In the genomic region with DNA sequence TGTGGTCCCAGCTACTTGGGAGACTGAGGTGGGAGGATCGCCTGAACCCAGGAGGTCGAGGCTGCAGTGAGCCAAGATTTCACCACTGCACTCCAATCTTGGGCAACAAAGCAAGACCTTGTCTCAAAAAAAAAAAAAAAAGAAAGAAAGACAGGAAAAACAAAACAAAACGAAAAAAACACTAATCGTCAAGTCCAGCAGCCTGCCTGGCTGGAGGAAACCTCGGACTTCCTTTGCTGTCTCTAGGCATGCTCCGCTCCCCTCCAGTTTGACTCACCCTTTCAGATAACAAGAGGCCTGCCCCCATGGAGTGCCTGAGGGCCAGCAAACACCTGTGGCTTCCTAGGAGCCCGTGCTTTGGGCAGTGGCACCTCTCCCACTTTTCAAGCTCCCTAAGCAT, we compare ENCODE assay signal across 13 cellular contexts. TPM values are rescaled to one million over a fixed set of nuclear protein-coding genes. Genes with fewer than 3 reads are reported as not detected.
DNase-seq lines count a peak whose midpoint lies in the region; ATAC-seq and TF ChIP-seq lines count a peak whose summit lies in the region.
"Had no signal": no experiment of that assay in that cellular context is flagged by ENCODE, and none has a peak within 500 bp of the region (broad histone marks: within the 10 kb centered on the region; RNA-seq: fewer than 3 reads in every experiment).

No MANE protein-coding gene starts in this region.

- H3K27ac Mint-ChIP-seq in WTC11: no peak overlapping the region

- H3K36me3 Mint-ChIP-seq in WTC11: no peaks in the 10 kb centered on the region

- no peaks in the 10 kb centered on the region for H3K9me3 Mint-ChIP-seq in WTC11

- H3K4me3 Mint-ChIP-seq in WTC11: no peak overlapping the region

- TF ChIP-seq POLR2A in testis (IDR thresholded peaks at IDR 0.05): no peak

- no peak overlapping the region for H3K4me3 ChIP-seq in BLaER1
- H3K4me3 ChIP-seq in left lung: no peak overlapping the region
- no peak overlapping the region for H3K4me3 ChIP-seq in testis

- H3K9me3 ChIP-seq in BLaER1: no peaks in the 10 kb centered on the region
- no peaks in the 10 kb centered on the region for H3K9me3 ChIP-seq in left lung
- H3K9me3 ChIP-seq in testis: no peaks in the 10 kb centered on the region

- H3K27ac ChIP-seq in BLaER1: no peak overlapping the region
- H3K27ac ChIP-seq in left lung: peak overlapping the region; percentile 39 to 50
- no peak overlapping the region for H3K27ac ChIP-seq in testis

- CTCF ChIA-PET in WTC11 (lab: Charles Lee): interaction anchor here (0.7 to 1.2 kb wide), 2 partner anchors 59 to 71 kb away, joined by 3 to 4 read pairs; no protein-coding TSS in a partner anchor

- TF ChIP-seq CTCF in left lung (IDR thresholded peaks at IDR 0.05) (no peak), testis (IDR thresholded peaks at IDR 0.05) (no peak), WTC11 (IDR thresholded peaks at IDR 0.05) (no peak)

- POLR2A ChIA-PET in WTC11 (lab: Charles Lee): no interaction called here

- peak overlapping the region; percentile 50 for H3K4me2 ChIP-seq in BLaER1

- H3K4me1 Mint-ChIP-seq in WTC11: 0 out of 2 replicates have a peak, but pooled peaks cover 3% of the 10 kb centered on the region

- intact Hi-C loops in left lung (cut with DNase I) (no loop called here), testis (cut with DNase I; ENCODE audit: low total_unique reads) (no loop called here)

- DNase-seq in LoVo (ENCODE audit: low spot score): peak; percentile 71
- peak; percentile 65 for DNase-seq in astrocyte of the hippocampus (ENCODE audit: low read depth, low spot score)
- DNase-seq in left lung: peak; percentile 77 to 82
- no peak for DNase-seq in testis
- no peak for DNase-seq in left lobe of liver (ENCODE audit: low spot score)
- DNase-seq in DMS 273 (lab: John Stamatoyannopoulos, UW; ENCODE audit: unreplicated experiment): no peak
- DNase-seq in WTC11 (ENCODE audit: low spot score): no peak
- DNase-seq: activated naive CD4-positive, alpha-beta T cell; glutamatergic neuron; NCI-H524; substantia nigra had no signal

- no peaks in the 10 kb centered on the region for H3K27me3 ChIP-seq in BLaER1
- no peaks in the 10 kb centered on the region for H3K27me3 ChIP-seq in left lung
- H3K27me3 ChIP-seq in testis: no peaks in the 10 kb centered on the region

- no peaks in the 10 kb centered on the region; the same call in 1 of the 2 replicates for H3K27me3 Mint-ChIP-seq in WTC11 (ENCODE audit: low read depth)

- peak; percentile 77 for ATAC-seq in left lung
- no peak for ATAC-seq in left lobe of liver
- ATAC-seq in WTC11: no peak; the same call in 1 of the 2 replicates
- ATAC-seq: SK-N-SH treated with all-trans-retinoic acid at 6 μM for 48 hours had no signal

- no peaks in the 10 kb centered on the region for H4K20me1 ChIP-seq in BLaER1

- peak overlapping the region; percentile 10; the same call in 1 of the 2 replicates for H3K9ac ChIP-seq in BLaER1

- H3K36me3 ChIP-seq in BLaER1 (peaks cover 6% of the 10 kb centered on the region; the same call in 1 of the 2 replicates), left lung (no peaks in the 10 kb centered on the region), testis (ENCODE audit: low read depth, missing control alignments) (no peaks in the 10 kb centered on the region)

- H3K4me1 ChIP-seq in BLaER1: peaks cover 53% of the 10 kb centered on the region
- peaks cover 21 to 34% of the 10 kb centered on the region in 2 donors for H3K4me1 ChIP-seq in left lung
- peaks cover 19% of the 10 kb centered on the region for H3K4me1 ChIP-seq in testis

- 45 to 46% methylated on average over 7 of the region's 7 CpGs for WGBS in testis, 2 donors

TF ChIP-seq in WTC11, 78 proteins besides CTCF, POLR2A, EP300 and RAD21 (continues in another document):
- no peak for TF ChIP-seq ZNF138 (CRISPR knock-in tag; conservative IDR thresholded peaks at IDR 0.05)
- TF ChIP-seq ZSCAN18 (CRISPR knock-in tag; IDR thresholded peaks at IDR 0.05): no peak
- TF ChIP-seq FOXP4 (CRISPR knock-in tag; IDR thresholded peaks at IDR 0.05): no peak
- TF ChIP-seq ZNF232 (CRISPR knock-in tag; IDR thresholded peaks at IDR 0.05): no peak
- no peak for TF ChIP-seq E2F5 (CRISPR knock-in tag; IDR thresholded peaks at IDR 0.05)
- no peak for TF ChIP-seq RELA (CRISPR knock-in tag; IDR thresholded peaks at IDR 0.05; ENCODE audit: borderline replicate concordance)
- no peak for TF ChIP-seq IRF1 (CRISPR knock-in tag; IDR thresholded peaks at IDR 0.05)
- TF ChIP-seq RORB (CRISPR knock-in tag; IDR thresholded peaks at IDR 0.05): no peak
- TF ChIP-seq ZNF416 (CRISPR knock-in tag; IDR thresholded peaks at IDR 0.05): no peak
- no peak for TF ChIP-seq JUN (CRISPR knock-in tag; IDR thresholded peaks at IDR 0.05)
- TF ChIP-seq ZNF317 (CRISPR knock-in tag; IDR thresholded peaks at IDR 0.05; ENCODE audit: borderline replicate concordance, low read depth): no peak
- TF ChIP-seq HMGA2 (CRISPR knock-in tag; IDR thresholded peaks at IDR 0.05): no peak
- no peak for TF ChIP-seq TEAD1 (CRISPR knock-in tag; IDR thresholded peaks at IDR 0.05)
- TF ChIP-seq IRF2 (CRISPR knock-in tag; IDR thresholded peaks at IDR 0.05; ENCODE audit: borderline replicate concordance, low read depth): no peak
- no peak for TF ChIP-seq ZNF512 (CRISPR knock-in tag; IDR thresholded peaks at IDR 0.05; ENCODE audit: borderline replicate concordance)
- no peak for TF ChIP-seq MXD4 (CRISPR knock-in tag; IDR thresholded peaks at IDR 0.05; ENCODE audit: borderline replicate concordance)

RNA-seq across cellular contexts. Expression of gene CHKA, which starts 28.8 kb away (rescaled TPM):
- total RNA-seq in left lung (10 to 100 TPM; 36.8 to 41.7 TPM), testis (100 to 1,000 TPM; 145 to 200 TPM), left lobe of liver (15.5 TPM), WTC11 (2021) (62.6 to 76.1 TPM (median 64.0 TPM) in 3 replicates)
- 180 TPM for polyA plus RNA-seq in testis (ENCODE audit: insufficient read depth, low read depth, low replicate concordance)

Comparison
In these comparisons a context has a peak if more than half of its experiments do, and no peak if none do; other contexts are left out.
1. H3K27ac ChIP-seq: peak in left lung (2 of 2); none in BLaER1 (single experiment) and testis (0 of 2).
2. DNase-seq: peak in LoVo (single experiment), astrocyte of the hippocampus (single experiment) and left lung (2 of 2); none in testis (single experiment), left lobe of liver (single experiment), DMS 273 (single experiment) and WTC11 (single experiment).